9 cellular contexts compared by ENCODE assay signal in the genomic region with DNA sequence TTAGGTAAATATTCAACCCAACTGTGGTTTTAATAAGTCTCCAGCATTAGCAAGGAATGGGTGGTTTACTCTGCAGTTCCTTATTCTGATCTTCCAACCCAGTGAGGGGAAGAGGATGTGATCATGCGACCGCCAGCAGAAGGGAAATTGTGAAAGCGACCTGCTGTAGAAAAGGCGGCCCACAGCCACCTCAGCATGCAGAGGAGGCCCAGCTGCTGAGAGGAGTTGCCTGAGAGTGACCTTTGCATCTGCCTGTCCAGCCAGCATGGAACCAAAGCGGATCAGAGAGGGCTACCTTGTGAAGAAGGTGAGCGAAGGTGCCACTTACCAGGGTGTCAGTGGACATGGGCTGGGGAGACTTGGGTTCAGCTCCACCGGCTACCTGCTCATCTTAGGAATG. TPM values are rescaled to one million over a fixed set of nuclear protein-coding genes. Genes with fewer than 3 reads are reported as not detected.
A peak's percentile ranks its signal among the peaks of the same experiment; 100 is the strongest.
DNase-seq lines count a peak whose midpoint lies in the region; ATAC-seq, FAIRE-seq and TF ChIP-seq lines count a peak whose summit lies in the region.
"Had no signal": no experiment of that assay in that cellular context is flagged by ENCODE, and none has a peak within 500 bp of the region (broad histone marks: within the 10 kb centered on the region; RNA-seq: fewer than 3 reads in every experiment).

Gene PLEK, plus strand, starts transcription at position 196 of the 400 bp plus-strand sequence. Its CDS starts 70 bp downstream, at position 266.

- H3K9me3 ChIP-seq in Peyer's patch = no peaks in the 10 kb centered on the region
- H3K9me3 ChIP-seq in left ventricle myocardium inferior (replicated peaks) = no peaks in the 10 kb centered on the region

- intact Hi-C loops in left ventricle myocardium inferior (cut with micrococcal nuclease) = no loop called here

- no peak for TF ChIP-seq CTCF in Peyer's patch (IDR thresholded peaks at IDR 0.05)
- TF ChIP-seq CTCF in left ventricle myocardium inferior (IDR thresholded peaks at IDR 0.05; ENCODE audit: borderline replicate concordance) = no peak

- H3K4me3 ChIP-seq in Peyer's patch (peak within 1 kb of the TSS; percentile 32 to 44 (median 36)), left ventricle myocardium inferior (peak within 1 kb of the TSS; percentile 46)

- TF ChIP-seq POLR2A in Peyer's patch (IDR thresholded peaks at IDR 0.05) = peak; percentile 38 to 41
- no peak for TF ChIP-seq POLR2A in H54 (IDR thresholded peaks at IDR 0.05; ENCODE audit: low read depth, low read length)

- no peaks in the 10 kb centered on the region for H3K36me3 ChIP-seq in Peyer's patch
- H3K36me3 ChIP-seq in left ventricle myocardium inferior = no peaks in the 10 kb centered on the region

- H3K27me3 ChIP-seq in Peyer's patch (no peaks in the 10 kb centered on the region), left ventricle myocardium inferior (ENCODE audit: low read depth) (no peaks in the 10 kb centered on the region)

- no peak for FAIRE-seq in H54 (lab: Jason Lieb, UNC)

- ATAC-seq in GM18867 (IDR thresholded peaks at IDR 0.05; ENCODE audit: unreplicated experiment) = peak; percentile 66
- peak; percentile 60 for ATAC-seq in HG02840 (IDR thresholded peaks at IDR 0.05; ENCODE audit: low FRiP score, unreplicated experiment)
- ATAC-seq: Panc1 had no signal

- DNase-seq in Peyer's patch = peak; percentile 51 to 87 (median 79)
- DNase-seq in left ventricle myocardium inferior = peak; percentile 56
- DNase-seq in SW480 (ENCODE audit: low spot score) = no peak
- DNase-seq in stimulated activated CD4-positive, alpha-beta T cell treated with anti-CD3 and anti-CD28 coated beads, Interleukin-4, amount 100 ng/mL, for 1 hour = no peak
- no peak for DNase-seq in H54 (ENCODE audit: insufficient read length, low spot score)

- H3K27ac ChIP-seq in Peyer's patch = peak within 1 kb of the TSS; percentile 48 to 82 (median 64)
- peak within 1 kb of the TSS; percentile 47 for H3K27ac ChIP-seq in left ventricle myocardium inferior (replicated peaks)
- peak within 1 kb of the TSS; percentile 77 for H3K27ac ChIP-seq in temporal lobe (ENCODE audit: low read depth, low read length)

- H3K4me1 ChIP-seq in Peyer's patch = no peaks in the 10 kb centered on the region
- no peaks in the 10 kb centered on the region for H3K4me1 ChIP-seq in left ventricle myocardium inferior

RNA-seq across cellular contexts. Expression of gene PLEK, which starts in this region (rescaled TPM):
- total RNA-seq in Peyer's patch (10 to 100 TPM in 1 of 4 donors, 1 to 10 TPM in 3; 1.8 to 46.2 (median 3.4) TPM), left ventricle myocardium inferior (4.8 TPM), temporal lobe (1.7 TPM)

Comparison
In these comparisons a context has a peak if more than half of its experiments do, and no peak if none do; other contexts are left out.
1. DNase-seq: peak in Peyer's patch (3 of 3) and left ventricle myocardium inferior (single experiment); none in SW480 (single experiment), stimulated activated CD4-positive, alpha-beta T cell treated with anti-CD3 and anti-CD28 coated beads, Interleukin-4, amount 100 ng/mL, for 1 hour (single experiment) and H54 (single experiment).
2. Peak in every context shown above with its lines, with median percentiles within 50 percentile points of each other: H3K27ac ChIP-seq.